ENCODE assay signal across 12 cellular contexts in genomic region chr1:184649500-184649899, GRCh38.
DNase-seq lines count a peak whose midpoint lies in the region; ATAC-seq, FAIRE-seq and TF ChIP-seq lines count a peak whose summit lies in the region.
"Had no signal": no experiment of that assay in that cellular context is flagged by ENCODE, and none has a peak within 500 bp of the region (broad histone marks: within the 10 kb centered on the region; RNA-seq: fewer than 3 reads in every experiment).

No MANE protein-coding gene starts in this region.

- H3K4me1 ChIP-seq in Karpas-422 (ENCODE audit: low read length): 0 out of 2 replicates have a peak, but pooled peaks cover 3% of the 10 kb centered on the region
- H3K4me1 ChIP-seq: right lobe of liver had no signal

- H3K4me2 ChIP-seq in Karpas-422 (ENCODE audit: low read depth, low read length, poor library complexity, severe bottlenecking): no peak overlapping the region

- H3K9me3 ChIP-seq in Karpas-422 (ENCODE audit: low read length): no peaks in the 10 kb centered on the region
- H3K9me3 ChIP-seq: right lobe of liver had no signal

- ATAC-seq in GM21576 (IDR thresholded peaks at IDR 0.05; ENCODE audit: unreplicated experiment): peak; percentile 96
- no peak for ATAC-seq in stimulated activated effector memory CD8-positive, alpha-beta T cell treated with anti-CD3 and anti-CD28 coated beads, Interleukin-12 subunit alpha, Interleukin-12 subunit beta, amount 100 ng/mL, for 72 hours

- H3K9ac ChIP-seq in Karpas-422 (ENCODE audit: low read length): no peak overlapping the region

- no peak overlapping the region for H3K27ac ChIP-seq in Karpas-422 (ENCODE audit: low read length)
- H3K27ac ChIP-seq: right lobe of liver had no signal

- no peak for TF ChIP-seq POLR2A in GM12891 (IDR thresholded peaks at IDR 0.05; ENCODE audit: low read depth, low read length)

- DNase-seq in GM12891 (ENCODE audit: insufficient read length, low spot score) (no peak), Karpas-422 (peak; percentile 40), inferior parietal cortex (ENCODE audit: extremely low spot score) (peak; percentile 68), DMS53 (lab: John Stamatoyannopoulos, UW) (no peak), cortex of kidney (lab: John Stamatoyannopoulos, UW) (no peak), NCI-H1092 (lab: John Stamatoyannopoulos, UW) (no peak)
- no peak for DNase-seq in stimulated activated effector memory CD8-positive, alpha-beta T cell treated with anti-CD3 and anti-CD28 coated beads, Interleukin-12 subunit alpha, Interleukin-12 subunit beta, amount 100 ng/mL, for 72 hours (ENCODE audit: low spot score in 2 of 2)
- DNase-seq: DND-41, right lobe of liver had no signal

- H3K4me3 ChIP-seq in Karpas-422 (ENCODE audit: low read length): no peak overlapping the region
- H3K4me3 ChIP-seq: right lobe of liver, tibial nerve had no signal

- H2AFZ ChIP-seq in Karpas-422 (ENCODE audit: low read length): no peak overlapping the region

- no peak overlapping the region for H3K4me3 Mint-ChIP-seq in stimulated activated effector memory CD8-positive, alpha-beta T cell treated with anti-CD3 and anti-CD28 coated beads, Interleukin-12 subunit alpha, Interleukin-12 subunit beta, amount 100 ng/mL, for 72 hours

- H3K4me1 Mint-ChIP-seq in stimulated activated effector memory CD8-positive, alpha-beta T cell treated with anti-CD3 and anti-CD28 coated beads, Interleukin-12 subunit alpha, Interleukin-12 subunit beta, amount 100 ng/mL, for 72 hours: no peaks in the 10 kb centered on the region

- no peaks in the 10 kb centered on the region for H3K79me2 ChIP-seq in Karpas-422 (ENCODE audit: low read length)

- H3K27me3 ChIP-seq in Karpas-422 (ENCODE audit: low read length): no peaks in the 10 kb centered on the region
- H3K27me3 ChIP-seq: right lobe of liver, tibial nerve had no signal

- H3K9me2 ChIP-seq in Karpas-422 (replicated peaks; ENCODE audit: insufficient read depth, low read length): no peaks in the 10 kb centered on the region

- H4K20me1 ChIP-seq in Karpas-422 (ENCODE audit: insufficient read depth, low read depth, low read length): no peaks in the 10 kb centered on the region

- no peaks in the 10 kb centered on the region for H3K36me3 ChIP-seq in Karpas-422 (ENCODE audit: insufficient read depth, low read length)
- H3K36me3 ChIP-seq: right lobe of liver, tibial nerve had no signal

- H3K36me3 Mint-ChIP-seq in stimulated activated effector memory CD8-positive, alpha-beta T cell treated with anti-CD3 and anti-CD28 coated beads, Interleukin-12 subunit alpha, Interleukin-12 subunit beta, amount 100 ng/mL, for 72 hours: no peaks in the 10 kb centered on the region

- FAIRE-seq in GM12891 (lab: Jason Lieb, UNC): peak; percentile 78

- peaks cover 4% of the 10 kb centered on the region for H3K9me3 Mint-ChIP-seq in stimulated activated effector memory CD8-positive, alpha-beta T cell treated with anti-CD3 and anti-CD28 coated beads, Interleukin-12 subunit alpha, Interleukin-12 subunit beta, amount 100 ng/mL, for 72 hours

- H3K27ac Mint-ChIP-seq in stimulated activated effector memory CD8-positive, alpha-beta T cell treated with anti-CD3 and anti-CD28 coated beads, Interleukin-12 subunit alpha, Interleukin-12 subunit beta, amount 100 ng/mL, for 72 hours: no peak overlapping the region
- H3K27ac Mint-ChIP-seq: IgD-negative memory B cell had no signal

TF ChIP-seq in GM12891, 5 proteins besides CTCF, POLR2A, EP300 and RAD21:
- TF ChIP-seq POLR2AphosphoS5 (IDR thresholded peaks at IDR 0.05; ENCODE audit: low read depth, low read length): no peak
- no peak for TF ChIP-seq SPI1 (IDR thresholded peaks at IDR 0.05; ENCODE audit: low read depth, low read length)
- no peak for TF ChIP-seq PAX5 (IDR thresholded peaks at IDR 0.05; ENCODE audit: insufficient read depth, low read length, severe bottlenecking)
- TF ChIP-seq POU2F2 (IDR thresholded peaks at IDR 0.05; ENCODE audit: low read depth, low read length): no peak
- TF ChIP-seq TAF1 (IDR thresholded peaks at IDR 0.05; ENCODE audit: low read depth, low read length): no peak

Comparison
In these comparisons a context has a peak if more than half of its experiments do, and no peak if none do; other contexts are left out.
1. DNase-seq: peak in Karpas-422 (single experiment) and inferior parietal cortex (single experiment); none in GM12891 (single experiment), DMS53 (single experiment), cortex of kidney (single experiment), stimulated activated effector memory CD8-positive, alpha-beta T cell treated with anti-CD3 and anti-CD28 coated beads, Interleukin-12 subunit alpha, Interleukin-12 subunit beta, amount 100 ng/mL, for 72 hours (0 of 2) and NCI-H1092 (single experiment).